Comparison of ENCODE assay signal across 9 cellular contexts in genomic region chr16:89315271-89315670, GRCh38.
A peak's percentile ranks its signal among the peaks of the same experiment; 100 is the strongest.
DNase-seq lines count a peak whose midpoint lies in the region; ATAC-seq and TF ChIP-seq lines count a peak whose summit lies in the region.
"Had no signal": no experiment of that assay in that cellular context is flagged by ENCODE, and none has a peak within 500 bp of the region (broad histone marks: within the 10 kb centered on the region; RNA-seq: fewer than 3 reads in every experiment).

No MANE protein-coding gene starts in this region.

- H3K9me2 ChIP-seq in OCI-LY1 (ENCODE audit: low read depth, low read length) = no peaks in the 10 kb centered on the region

- peaks cover 93% of the 10 kb centered on the region for H3K4me1 Mint-ChIP-seq in CD4-positive, alpha-beta T cell (ENCODE audit: low read depth)

- TF ChIP-seq CTCF in CD4-positive, alpha-beta T cell (IDR thresholded peaks at IDR 0.05) = no peak
- TF ChIP-seq CTCF in OCI-LY1 (IDR thresholded peaks at IDR 0.05; ENCODE audit: low read length) (no peak), coronary artery (IDR thresholded peaks at IDR 0.05) (no peak), neutrophil (IDR thresholded peaks at IDR 0.05) (no peak)

- CTCF ChIA-PET in CD4-positive, alpha-beta T cell (lab: Charles Lee) = interaction anchor here (0.6 to 1.8 kb wide), 9 partner anchors 9 to 546 kb away, joined by 3 to 7 read pairs (median 3); no protein-coding TSS in a partner anchor

- intact Hi-C loops in CD4-positive, alpha-beta T cell (cut with DNase I, micrococcal nuclease) = loop anchor here in 1 of 2 experiments (2.0 to 5.0 kb wide), 3 partner anchors 47 to 172 kb away; no protein-coding TSS in a partner anchor

- H4K20me1 ChIP-seq in OCI-LY1 (ENCODE audit: insufficient read depth, low read length) = no peaks in the 10 kb centered on the region

- peak overlapping the region; percentile 93 for H3K27ac ChIP-seq in CD4-positive, alpha-beta T cell (ENCODE audit: low read depth, low read length)
- peak overlapping the region; percentile 11 for H3K27ac ChIP-seq in OCI-LY1 (ENCODE audit: low read depth, low read length, poor library complexity, severe bottlenecking)
- peak overlapping the region in 1 of 2 donors; percentile 53 for H3K27ac ChIP-seq in coronary artery
- peak overlapping the region; percentile 78 for H3K27ac ChIP-seq in neutrophil
- H3K27ac ChIP-seq in substantia nigra (ENCODE audit: low read depth, low read length, poor library complexity, severe bottlenecking) = no peak overlapping the region

- no peak for ATAC-seq in CD4-positive, alpha-beta T cell (ENCODE audit: poor library complexity)
- no peak for ATAC-seq in GM21737 (IDR thresholded peaks at IDR 0.05; ENCODE audit: unreplicated experiment)

- H3K36me3 Mint-ChIP-seq in CD4-positive, alpha-beta T cell (ENCODE audit: low read depth) = peaks cover 34% of the 10 kb centered on the region

- peaks cover 25% of the 10 kb centered on the region for H3K4me1 ChIP-seq in OCI-LY1 (ENCODE audit: insufficient read depth, low read length, severe bottlenecking)
- H3K4me1 ChIP-seq in neutrophil (ENCODE audit: control insufficient read depth in 1 of 2, insufficient read depth in 1 of 2, low read depth in 1 of 2, low read length in 1 of 2) = peaks cover 33 to 45% of the 10 kb centered on the region in 2 experiments

- H3K9me3 Mint-ChIP-seq in CD4-positive, alpha-beta T cell = no peaks in the 10 kb centered on the region

- no peak overlapping the region for H3K4me2 ChIP-seq in OCI-LY1 (ENCODE audit: low read length)

- no peak overlapping the region for H3K4me3 ChIP-seq in OCI-LY1 (ENCODE audit: low read depth, low read length, poor library complexity, severe bottlenecking)
- H3K4me3 ChIP-seq in coronary artery = peak overlapping the region; percentile 10
- H3K4me3 ChIP-seq in neutrophil (ENCODE audit: low read depth in 1 of 2, low read length in 1 of 2) = no peak overlapping the region

- no peak overlapping the region for H2AFZ ChIP-seq in OCI-LY1 (ENCODE audit: low read length)

- no peak for DNase-seq in CD4-positive, alpha-beta T cell
- DNase-seq in coronary artery (ENCODE audit: low spot score) = no peak
- no peak for DNase-seq in GF-D8 (lab: John Stamatoyannopoulos, UW)
- DNase-seq in substantia nigra (lab: John Stamatoyannopoulos, UW) = no peak
- no peak for DNase-seq in hippocampal formation (lab: John Stamatoyannopoulos, UW)
- DNase-seq: NCI-H1105 treated with DMSO at 0.1 percent for 48 hours had no signal

- H3K4me3 Mint-ChIP-seq in CD4-positive, alpha-beta T cell = peak overlapping the region; percentile 82

- no peaks in the 10 kb centered on the region for H3K9me3 ChIP-seq in CD4-positive, alpha-beta T cell (ENCODE audit: control insufficient read depth, low read length)
- no peaks in the 10 kb centered on the region for H3K9me3 ChIP-seq in OCI-LY1 (ENCODE audit: low read length)
- H3K9me3 ChIP-seq in neutrophil = no peaks in the 10 kb centered on the region

- no peaks in the 10 kb centered on the region for H3F3A ChIP-seq in OCI-LY1 (ENCODE audit: insufficient read depth, low read length)

- no peak overlapping the region for H3K9ac ChIP-seq in OCI-LY1 (ENCODE audit: low read length)

- peaks cover 51% of the 10 kb centered on the region for H3K36me3 ChIP-seq in OCI-LY1 (ENCODE audit: insufficient read depth, low read length)
- peaks cover 29% of the 10 kb centered on the region for H3K36me3 ChIP-seq in neutrophil

- peak overlapping the region; percentile 98 for H3K27ac Mint-ChIP-seq in CD4-positive, alpha-beta T cell

- no peaks in the 10 kb centered on the region for H3K27me3 ChIP-seq in CD4-positive, alpha-beta T cell (ENCODE audit: control insufficient read depth, insufficient read depth, low read length)
- H3K27me3 ChIP-seq in OCI-LY1 (ENCODE audit: insufficient read depth, low read length) (no peaks in the 10 kb centered on the region), neutrophil (no peaks in the 10 kb centered on the region)

- POLR2A ChIA-PET in CD4-positive, alpha-beta T cell (lab: Charles Lee) = interaction anchor here (0.7 to 3.8 kb wide), 22 partner anchors 9 to 342 kb away, joined by 3 to 16 read pairs (median 5); partner anchors contain the start of genes CHMP1A, SPATA33, SPG7 and ZNF778

- H3K79me2 ChIP-seq in OCI-LY1 (ENCODE audit: insufficient read depth, low read length) = peaks cover 22% of the 10 kb centered on the region

- no peaks in the 10 kb centered on the region for H3K27me3 Mint-ChIP-seq in CD4-positive, alpha-beta T cell
